In the genomic region with DNA sequence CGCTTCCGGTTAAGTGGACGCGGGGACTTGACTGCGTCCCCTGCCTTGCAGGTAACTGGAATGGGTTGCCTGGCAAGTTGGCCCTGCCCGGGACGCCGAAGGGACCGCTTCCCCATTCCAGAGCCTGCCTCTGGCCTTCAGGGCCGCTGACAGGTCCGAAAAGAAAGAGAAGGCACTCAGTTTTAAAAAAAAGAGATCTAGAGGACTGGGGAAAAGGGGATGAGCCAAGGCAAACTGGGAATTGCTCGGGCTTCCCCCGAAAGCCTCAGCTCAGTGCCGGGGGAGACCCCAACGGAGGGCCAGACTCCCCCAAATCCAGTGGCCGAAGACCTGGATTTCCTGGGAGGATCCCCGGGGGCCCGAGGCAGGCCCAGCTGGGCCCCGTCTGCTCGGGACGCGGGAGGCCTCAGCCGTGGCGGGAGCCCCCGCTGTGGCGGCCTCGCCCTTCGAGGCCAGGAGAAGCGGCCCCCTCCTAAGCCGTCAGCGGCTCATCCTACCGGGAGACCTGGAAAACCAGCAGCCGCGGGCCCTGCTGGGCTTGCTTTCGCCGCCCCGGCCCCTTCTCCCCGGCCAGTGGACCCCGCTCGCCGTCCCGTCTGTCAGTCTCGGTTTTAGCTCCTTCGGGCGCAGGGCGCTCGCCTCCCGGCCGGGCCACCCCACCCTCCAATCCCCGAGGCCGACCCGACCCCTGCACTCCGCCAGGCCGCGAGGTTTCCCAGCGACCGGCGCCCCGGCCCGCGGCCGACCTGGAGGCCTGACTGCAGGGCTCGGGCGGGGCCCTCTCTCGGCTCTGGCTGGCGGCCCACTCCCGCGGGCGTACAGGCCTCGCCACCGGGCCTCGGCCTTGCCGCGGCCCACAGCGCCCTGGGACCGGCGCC, we compare ENCODE assay signal across 14 cellular contexts. TPM values are rescaled to one million over a fixed set of nuclear protein-coding genes. Genes with fewer than 3 reads are reported as not detected.
DNase-seq lines count a peak whose midpoint lies in the region; ATAC-seq and TF ChIP-seq lines count a peak whose summit lies in the region.
"Had no signal": no experiment of that assay in that cellular context is flagged by ENCODE, and none has a peak within 500 bp of the region (broad histone marks: within the 10 kb centered on the region; RNA-seq: fewer than 3 reads in every experiment).

No MANE protein-coding gene starts in this region.

- 2% methylated on average over 64 to 76 of the region's 77 CpGs for WGBS in heart right ventricle, 2 donors
- WGBS in gastroesophageal sphincter (ENCODE audit: low coverage in 1 of 2), 2 donors: 3% methylated on average over 11 of the region's 77 CpGs; no CpG with 5 or more reads in 1 of the 2 donors

- TF ChIP-seq CTCF in heart right ventricle (IDR thresholded peaks at IDR 0.05) (no peak), gastroesophageal sphincter (IDR thresholded peaks at IDR 0.05) (no peak), upper lobe of right lung (IDR thresholded peaks at IDR 0.05) (no peak)

- H3K4me3 ChIP-seq in heart right ventricle (peak overlapping the region in 7 of 10 donors; percentile 8 to 42 (median 22)), gastroesophageal sphincter (peak overlapping the region in 1 of 2 donors; percentile 44), neuron (ENCODE audit: low read length) (no peak overlapping the region), upper lobe of right lung (peak overlapping the region; percentile 10)

- no peak overlapping the region for H3K27ac ChIP-seq in heart right ventricle
- no peak overlapping the region for H3K27ac ChIP-seq in gastroesophageal sphincter
- H3K27ac ChIP-seq in upper lobe of right lung: no peak overlapping the region

- ATAC-seq in heart right ventricle (peak in 3 of 8 donors; percentile 23 to 44 (median 29)), Right ventricle myocardium superior (ENCODE audit: poor library complexity) (no peak), gastroesophageal sphincter (peak; percentile 22), upper lobe of right lung (peak; percentile 51), GM21737 (IDR thresholded peaks at IDR 0.05; ENCODE audit: unreplicated experiment) (no peak), HG03378 (IDR thresholded peaks at IDR 0.05; ENCODE audit: unreplicated experiment) (no peak)
- ATAC-seq: activated CD4-positive, CD25-positive, alpha-beta regulatory T cell treated with anti-CD3 and anti-CD28 coated beads, Interleukin-2, amount 50 U/mL, for 24 hours had no signal

- peaks cover 0 to 3% (median 0%) of the 10 kb centered on the region in 11 donors for H3K9me3 ChIP-seq in heart right ventricle
- H3K9me3 ChIP-seq in gastroesophageal sphincter: no peaks in the 10 kb centered on the region
- H3K9me3 ChIP-seq in neuron (ENCODE audit: low read length): peaks cover 5% of the 10 kb centered on the region
- no peaks in the 10 kb centered on the region for H3K9me3 ChIP-seq in upper lobe of right lung

- H3K36me3 ChIP-seq in heart right ventricle: no peaks in the 10 kb centered on the region
- H3K36me3 ChIP-seq in gastroesophageal sphincter: no peaks in the 10 kb centered on the region
- H3K36me3 ChIP-seq in neuron (ENCODE audit: insufficient read depth, low read length): no peaks in the 10 kb centered on the region
- no peaks in the 10 kb centered on the region for H3K36me3 ChIP-seq in upper lobe of right lung

- H3K4me1 ChIP-seq in heart right ventricle (peaks cover 0 to 27% (median 12%) of the 10 kb centered on the region in 9 donors), gastroesophageal sphincter (peaks cover 0 to 37% (median 0%) of the 10 kb centered on the region in 3 donors), neuron (ENCODE audit: insufficient read depth, low read length) (no peaks in the 10 kb centered on the region), upper lobe of right lung (no peaks in the 10 kb centered on the region)

- TF ChIP-seq EP300 in gastroesophageal sphincter (IDR thresholded peaks at IDR 0.05): no peak

- H3K27me3 ChIP-seq in heart right ventricle (peaks cover 31 to 100% (median 100%) of the 10 kb centered on the region in 7 donors), gastroesophageal sphincter (peaks cover 100% of the 10 kb centered on the region), neuron (ENCODE audit: insufficient read depth, low read length) (peaks cover 98% of the 10 kb centered on the region), upper lobe of right lung (peaks cover 100% of the 10 kb centered on the region)

- peak overlapping the region; percentile 66 for H2AFZ ChIP-seq in neuron (ENCODE audit: low read depth, low read length)

- DNase-seq in heart right ventricle (no peak), Right ventricle myocardium superior (no peak), upper lobe of right lung (no peak), COLO668 (lab: John Stamatoyannopoulos, UW; ENCODE audit: unreplicated experiment) (no peak)
- DNase-seq: activated naive CD4-positive, alpha-beta T cell; NCI-H1417; NCI-H774 had no signal

- intact Hi-C loops in heart right ventricle (cut with DNase I) (no loop called here), Right ventricle myocardium superior (cut with DNase I) (no loop called here), upper lobe of right lung (cut with DNase I) (no loop called here)

- TF ChIP-seq POLR2A in gastroesophageal sphincter (IDR thresholded peaks at IDR 0.05): no peak

RNA-seq across cellular contexts. Expression of gene OTX2, which starts 12.5 kb away (rescaled TPM):
- not detected for total RNA-seq in heart right ventricle
- polyA plus RNA-seq in heart right ventricle: not detected
- not detected for total RNA-seq in Right ventricle myocardium superior
- total RNA-seq in gastroesophageal sphincter: not detected
- total RNA-seq in upper lobe of right lung: not detected
- total RNA-seq: HT1080, SK-MEL-5 had no signal

Comparison
In these comparisons a context has a peak if more than half of its experiments do, and no peak if none do; other contexts are left out.
1. ATAC-seq: peak in gastroesophageal sphincter (single experiment) and upper lobe of right lung (single experiment); none in Right ventricle myocardium superior (single experiment), GM21737 (single experiment) and HG03378 (single experiment).